In the genomic region with DNA sequence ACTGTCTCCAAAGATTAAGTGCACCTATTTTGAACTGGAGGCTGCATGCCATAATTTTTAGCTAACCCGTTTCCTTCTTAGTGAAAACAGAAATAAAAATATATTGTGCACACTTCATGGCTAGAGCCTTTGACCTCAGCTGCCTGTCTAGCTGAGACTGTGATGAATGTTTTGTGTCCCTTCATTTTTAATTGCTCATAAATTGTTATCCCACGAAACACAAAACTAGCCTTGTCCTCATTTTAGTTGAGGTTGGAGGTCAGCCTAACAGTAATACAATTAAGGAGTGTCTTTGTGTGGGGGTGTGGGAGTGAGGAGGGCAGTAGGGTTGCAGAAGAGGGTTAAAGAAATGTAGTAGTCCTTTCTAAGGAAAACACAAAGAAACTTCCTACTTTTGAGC, we compare ENCODE assay signal across 20 cellular contexts.
"Had no signal": no experiment of that assay in that cellular context is flagged by ENCODE, and none has a peak within 500 bp of the region (broad histone marks: within the 10 kb centered on the region; RNA-seq: fewer than 3 reads in every experiment).

No MANE protein-coding gene starts in this region.

- H3K27me3 Mint-ChIP-seq: effector memory CD8-positive, alpha-beta T cell; naive B cell; progenitor cell of endocrine pancreas had no signal

- H3K4me3 ChIP-seq: mucosa of descending colon, right atrium auricular region, sigmoid colon, stomach, testis, tibial artery, upper lobe of right lung, uterus had no signal

- H3K9me3 ChIP-seq: mucosa of descending colon, right atrium auricular region, sigmoid colon, stomach, testis, tibial artery, upper lobe of right lung, uterus had no signal

- H3K4me3 Mint-ChIP-seq: effector memory CD8-positive, alpha-beta T cell; mesothelial cell of epicardium; naive B cell; nephron; stimulated activated effector memory CD8-positive, alpha-beta T cell treated with anti-CD3 and anti-CD28 coated beads, Interleukin-12 subunit alpha, Interleukin-12 subunit beta, amount 100 ng/mL, for 72 hours had no signal

- H3K36me3 Mint-ChIP-seq: mesothelial cell of epicardium; naive B cell; stimulated activated effector memory CD8-positive, alpha-beta T cell treated with anti-CD3 and anti-CD28 coated beads, Interleukin-12 subunit alpha, Interleukin-12 subunit beta, amount 100 ng/mL, for 72 hours had no signal

- H3K79me2 ChIP-seq: parathyroid adenoma had no signal

- DNase-seq: cortex of kidney; effector memory CD8-positive, alpha-beta T cell; mesenchymal stem cell; mucosa of descending colon; naive B cell; sigmoid colon; stimulated activated CD4-positive, alpha-beta T cell treated with anti-CD3 and anti-CD28 coated beads, Interleukin-2, amount 100 ng/mL, for 24 hours; stimulated activated CD4-positive, alpha-beta T cell treated with anti-CD3 and anti-CD28 coated beads, Interleukin-4, amount 100 ng/mL, for 24 hours; stimulated activated naive CD4-positive, alpha-beta T cell treated with Interleukin-2 at 50 U/mL for 16 hours; stomach; testis; tibial artery; upper lobe of right lung; uterus had no signal

- H3K27ac Mint-ChIP-seq: effector memory CD8-positive, alpha-beta T cell; mesothelial cell of epicardium; naive B cell; progenitor cell of endocrine pancreas; stimulated activated effector memory CD8-positive, alpha-beta T cell treated with anti-CD3 and anti-CD28 coated beads, Interleukin-12 subunit alpha, Interleukin-12 subunit beta, amount 100 ng/mL, for 72 hours had no signal

- H3K9ac ChIP-seq: parathyroid adenoma had no signal

- H3K9me3 Mint-ChIP-seq: effector memory CD8-positive, alpha-beta T cell; mesothelial cell of epicardium; nephron; stimulated activated effector memory CD8-positive, alpha-beta T cell treated with anti-CD3 and anti-CD28 coated beads, Interleukin-12 subunit alpha, Interleukin-12 subunit beta, amount 100 ng/mL, for 72 hours had no signal

- H3K27me3 ChIP-seq: right atrium auricular region, sigmoid colon, stomach, testis, tibial artery, upper lobe of right lung, uterus had no signal

- H3K27ac ChIP-seq: parathyroid adenoma, right atrium auricular region, sigmoid colon, stomach, testis, tibial artery, upper lobe of right lung, uterus had no signal

- H2AFZ ChIP-seq: parathyroid adenoma had no signal

- H3K36me3 ChIP-seq: right atrium auricular region, sigmoid colon, stomach, tibial artery, upper lobe of right lung, uterus had no signal

- H3K4me1 ChIP-seq: parathyroid adenoma, right atrium auricular region, sigmoid colon, stomach, testis, tibial artery, upper lobe of right lung, uterus had no signal

- H3K4me1 Mint-ChIP-seq: naive B cell; stimulated activated effector memory CD8-positive, alpha-beta T cell treated with anti-CD3 and anti-CD28 coated beads, Interleukin-12 subunit alpha, Interleukin-12 subunit beta, amount 100 ng/mL, for 72 hours had no signal
